Comparison of ENCODE assay signal across 15 cellular contexts in genomic region chr19:36401475-36401874, GRCh38.
"Had no signal": no experiment of that assay in that cellular context is flagged by ENCODE, and none has a peak within 500 bp of the region (broad histone marks: within the 10 kb centered on the region; RNA-seq: fewer than 3 reads in every experiment).

No MANE protein-coding gene starts in this region.

- H3K27ac ChIP-seq: psoas muscle, upper lobe of right lung had no signal

- H3K27me3 ChIP-seq: spleen, upper lobe of right lung had no signal

- DNase-seq: activated CD4-positive, alpha-beta memory T cell treated with anti-CD3 and anti-CD28 coated beads, Interleukin-2, amount 10 ng/mL, durations not matched to agents 7 days and 5 days; activated gamma-delta T cell treated with Interleukin-2 at 50 U/mL for 16 hours; activated T-cell treated with anti-CD3 and anti-CD28 coated beads, Interleukin-2, amount 50 U/mL, for 72 hours; foreskin melanocyte; islet precursor cell; mesenchymal stem cell; nephron progenitor cell; psoas muscle; spleen; stimulated activated CD4-positive, alpha-beta T cell treated with anti-CD3 and anti-CD28 coated beads, Interleukin-2, amount 100 ng/mL, for 24 hours; stimulated activated naive CD4-positive, alpha-beta T cell treated with Interleukin-2 at 50 U/mL for 16 hours; upper lobe of right lung had no signal

- H3K27me3 Mint-ChIP-seq: activated CD4-positive, alpha-beta memory T cell treated with anti-CD3 and anti-CD28 coated beads, Interleukin-2, amount 10 ng/mL, durations not matched to agents 7 days and 5 days had no signal

- H3K27ac Mint-ChIP-seq: activated CD4-positive, alpha-beta memory T cell treated with anti-CD3 and anti-CD28 coated beads, Interleukin-2, amount 10 ng/mL, durations not matched to agents 7 days and 5 days; activated T-cell treated with anti-CD3 and anti-CD28 coated beads, Interleukin-2, amount 50 U/mL, for 72 hours; nephron progenitor cell; T-helper 2 cell treated with Interferon-gamma antibody and Interleukin-4, amounts not matched to agents 5 μg/mL and 100 μg/mL, for 36 hours had no signal

- H3K4me1 Mint-ChIP-seq: activated CD4-positive, alpha-beta memory T cell treated with anti-CD3 and anti-CD28 coated beads, Interleukin-2, amount 10 ng/mL, durations not matched to agents 7 days and 5 days; nephron progenitor cell had no signal

- H3K4me3 Mint-ChIP-seq: activated CD4-positive, alpha-beta memory T cell treated with anti-CD3 and anti-CD28 coated beads, Interleukin-2, amount 10 ng/mL, durations not matched to agents 7 days and 5 days; activated T-cell treated with anti-CD3 and anti-CD28 coated beads, Interleukin-2, amount 50 U/mL, for 72 hours; nephron progenitor cell; T-helper 2 cell treated with Interferon-gamma antibody and Interleukin-4, amounts not matched to agents 5 μg/mL and 100 μg/mL, for 36 hours had no signal

- H3K4me3 ChIP-seq: psoas muscle, upper lobe of right lung had no signal

- ATAC-seq: activated T-cell treated with anti-CD3 and anti-CD28 coated beads, Interleukin-2, amount 50 U/mL, for 72 hours; left lobe of liver; psoas muscle; sciatic nerve; upper lobe of right lung had no signal

- H3K4me1 ChIP-seq: psoas muscle, upper lobe of right lung had no signal
